8 cellular contexts compared by ENCODE assay signal in the genomic region with DNA sequence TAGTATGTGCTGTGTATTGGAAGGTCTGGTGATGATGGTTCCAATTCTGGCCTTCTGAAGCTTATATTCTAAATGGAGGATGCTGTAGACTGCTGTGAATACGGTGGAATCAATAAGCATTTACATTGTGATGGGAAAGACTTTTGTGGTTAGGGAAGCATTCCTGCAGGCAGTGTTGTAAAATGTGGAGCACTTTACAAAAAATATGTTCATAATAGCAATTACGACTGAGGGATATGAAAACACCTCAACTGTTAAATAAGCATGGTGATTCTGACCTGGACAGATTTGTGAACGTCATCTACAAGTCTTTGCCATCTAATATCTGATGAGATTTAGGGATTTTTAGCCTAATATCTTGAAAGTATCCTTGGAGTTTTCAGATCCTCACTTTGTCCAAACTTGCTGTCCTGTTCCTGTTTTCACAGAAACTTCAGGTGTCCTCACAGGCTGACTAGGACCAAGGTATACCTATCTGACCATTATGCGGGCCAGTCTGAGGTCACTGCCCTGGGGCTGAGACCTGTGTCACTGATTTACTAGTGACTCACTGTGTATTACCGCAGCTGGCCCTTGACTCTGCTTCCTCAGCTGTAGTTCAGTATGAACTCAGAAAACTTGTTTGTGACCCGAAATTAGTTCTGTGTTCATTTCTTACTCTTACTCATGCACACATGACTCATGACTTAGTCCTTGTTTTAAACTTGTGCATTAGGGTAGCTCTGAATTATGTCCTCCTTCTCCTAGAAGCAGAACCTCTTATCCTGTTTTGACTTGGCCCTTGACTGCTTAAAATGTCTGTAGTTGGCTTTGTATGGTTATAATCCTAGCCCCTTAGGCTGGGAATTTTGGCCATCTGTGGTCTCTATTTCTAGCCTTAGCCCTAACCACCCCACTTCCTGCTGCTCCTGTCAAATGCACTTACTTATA.
DNase-seq lines count a peak whose midpoint lies in the region; ATAC-seq and TF ChIP-seq lines count a peak whose summit lies in the region.

No MANE protein-coding gene starts in this region.

- H3K4me3 ChIP-seq in AG04449 (ENCODE audit: low read depth, low read length) (no peak overlapping the region), PC-9 (0 out of 2 replicates have a peak overlapping the region, but pooled peaks have one; percentile 0), gastrocnemius medialis (no peak overlapping the region), testis (no peak overlapping the region)

- in situ Hi-C loops in gastrocnemius medialis (cut with MboI; ENCODE audit: low sequenced_read_pairs in 4 of 4): no loop called here

- no peak for TF ChIP-seq POLR2A in gastrocnemius medialis (IDR thresholded peaks at IDR 0.05)
- no peak for TF ChIP-seq POLR2A in testis (IDR thresholded peaks at IDR 0.05)

- H2AFZ ChIP-seq in PC-9: 0 out of 2 replicates have a peak overlapping the region, but pooled peaks have one; percentile 1

- CTCF ChIA-PET in AG04449 (lab: Yijun Ruan, JAX) (interaction anchor here (0.9 to 7.0 kb wide), 3 partner anchors 271 to 711 kb away, joined by 3 to 45 read pairs (median 9); no protein-coding TSS in a partner anchor), PC-9 (lab: Charles Lee) (interaction anchor here (0.5 to 0.6 kb wide), 3 partner anchors 67 to 855 kb away, joined by 3 to 9 read pairs (median 3); no protein-coding TSS in a partner anchor)

- no peaks in the 10 kb centered on the region for H3K9me3 ChIP-seq in PC-9 (ENCODE audit: insufficient read depth, low read depth)
- H3K9me3 ChIP-seq in gastrocnemius medialis: no peaks in the 10 kb centered on the region
- no peaks in the 10 kb centered on the region for H3K9me3 ChIP-seq in testis

- no peaks in the 10 kb centered on the region for H3K9me2 ChIP-seq in PC-9 (ENCODE audit: insufficient read depth)

- H4K20me1 ChIP-seq in PC-9 (ENCODE audit: insufficient read depth): 0 out of 2 replicates have a peak, but pooled peaks cover 4% of the 10 kb centered on the region

- H3K4me2 ChIP-seq in PC-9: peak overlapping the region; percentile 58

- BruUV-seq in PC-9 (replicated peaks; lab: Mats Ljungman, UMichigan): no TSS peak

- POLR2A ChIA-PET in AG04449 (lab: Yijun Ruan, JAX) (interaction anchor here (0.6 to 1.8 kb wide), 3 partner anchors 307 to 716 kb away, joined by 3 to 9 read pairs (median 4); a partner anchor contains a TSS), PC-9 (lab: Charles Lee; ENCODE audit: unreplicated experiment) (interaction anchor here (0.5 to 0.8 kb wide), 3 partner anchors 129 to 711 kb away, joined by 3 to 21 read pairs (median 5); no protein-coding TSS in a partner anchor)

- no peaks in the 10 kb centered on the region for H3K79me2 ChIP-seq in PC-9 (ENCODE audit: low read depth)

- H3K27ac ChIP-seq in PC-9 (peak overlapping the region; percentile 90), epithelial cell of prostate (peak overlapping the region; percentile 85), gastrocnemius medialis (peak overlapping the region in 1 of 4 donors; percentile 33), testis (no peak overlapping the region)

- 81 to 85% methylated on average over 6 of the region's 6 CpGs for WGBS in testis, 2 donors

- peaks cover 42% of the 10 kb centered on the region for H3K4me1 ChIP-seq in PC-9 (replicated peaks; ENCODE audit: insufficient read depth)
- H3K4me1 ChIP-seq in gastrocnemius medialis: no peaks in the 10 kb centered on the region
- H3K4me1 ChIP-seq in testis: no peaks in the 10 kb centered on the region

- no peaks in the 10 kb centered on the region for H3K36me3 ChIP-seq in PC-9 (ENCODE audit: low read depth)
- H3K36me3 ChIP-seq in gastrocnemius medialis: no peaks in the 10 kb centered on the region
- no peaks in the 10 kb centered on the region for H3K36me3 ChIP-seq in testis (ENCODE audit: low read depth, missing control alignments)

- TF ChIP-seq CTCF in AG04449 (IDR thresholded peaks at IDR 0.05; ENCODE audit: insufficient read depth, low read length, missing control alignments): no peak
- no peak for TF ChIP-seq CTCF in PC-9 (conservative IDR thresholded peaks at IDR 0.05)
- no peak for TF ChIP-seq CTCF in gastrocnemius medialis (IDR thresholded peaks at IDR 0.05 in 4 of 5, conservative IDR thresholded peaks at IDR 0.05 in 1 of 5)
- no peak for TF ChIP-seq CTCF in testis (IDR thresholded peaks at IDR 0.05)

- H3K27me3 ChIP-seq in PC-9 (ENCODE audit: insufficient read depth, low read depth) (no peaks in the 10 kb centered on the region), gastrocnemius medialis (no peaks in the 10 kb centered on the region), testis (no peaks in the 10 kb centered on the region)

- ATAC-seq in GM18519 (IDR thresholded peaks at IDR 0.05; ENCODE audit: low FRiP score, unreplicated experiment) (peak; percentile 97), HG02938 (IDR thresholded peaks at IDR 0.05; ENCODE audit: unreplicated experiment) (peak; percentile 97), gastrocnemius medialis (peak; percentile 77 to 79)

- DNase-seq in AG04449 (ENCODE audit: low read depth, low spot score): peak; percentile 79
- peak; percentile 89 to 99 for DNase-seq in PC-9
- DNase-seq in epithelial cell of prostate (ENCODE audit: low read depth, low spot score): peak; percentile 93
- DNase-seq in gastrocnemius medialis: peak; percentile 15 to 37
- no peak for DNase-seq in NCI-H510A (lab: John Stamatoyannopoulos, UW)
- no peak for DNase-seq in testis

- peaks cover 29% of the 10 kb centered on the region for H3F3A ChIP-seq in PC-9 (ENCODE audit: insufficient read depth, low read depth)

- intact Hi-C loops in PC-9 (cut with micrococcal nuclease; ENCODE audit: unreplicated experiment): loop anchor here (1.0 to 5.0 kb wide), 8 partner anchors 145 to 716 kb away; a partner anchor contains a TSS
- intact Hi-C loops in gastrocnemius medialis (cut with DNase I; ENCODE audit: low total_unique reads): loop anchor here (5.0 kb wide), 1 partner anchor 710 kb away; no protein-coding TSS in a partner anchor
- intact Hi-C loops in testis (cut with DNase I; ENCODE audit: low total_unique reads): no loop called here

Comparison
In these comparisons a context has a peak if more than half of its experiments do, and no peak if none do; other contexts are left out.
1. DNase-seq: peak in AG04449 (single experiment), PC-9 (2 of 2), epithelial cell of prostate (single experiment) and gastrocnemius medialis (2 of 2); none in NCI-H510A (single experiment) and testis (single experiment).
2. H3K27ac ChIP-seq: peak in PC-9 (single experiment) and epithelial cell of prostate (single experiment); none in testis (0 of 2).
3. Peak in every context shown above with its lines, with median percentiles within 50 percentile points of each other: ATAC-seq.